9 cellular contexts compared by ENCODE assay signal in genomic region chr20:31708839-31709534, GRCh38. TPM values are rescaled to one million over a fixed set of nuclear protein-coding genes. Genes with fewer than 3 reads are reported as not detected.
DNase-seq lines count a peak whose midpoint lies in the region; ATAC-seq and TF ChIP-seq lines count a peak whose summit lies in the region.
"Had no signal": no experiment of that assay in that cellular context is flagged by ENCODE, and none has a peak within 500 bp of the region (broad histone marks: within the 10 kb centered on the region; RNA-seq: fewer than 3 reads in every experiment).

No MANE protein-coding gene starts in this region.

- H3K27me3 ChIP-seq in OCI-LY1 (ENCODE audit: insufficient read depth, low read length), result no peaks in the 10 kb centered on the region
- no peaks in the 10 kb centered on the region for H3K27me3 ChIP-seq in esophagus muscularis mucosa
- H3K27me3 ChIP-seq in thymus (ENCODE audit: control insufficient read depth, insufficient read depth), result no peaks in the 10 kb centered on the region

- no peak for ATAC-seq in activated T-cell treated with anti-CD3 and anti-CD28 coated beads, Interleukin-2, amount 50 U/mL, for 4 hours
- no peak for ATAC-seq in activated T-cell treated with anti-CD3 and anti-CD28 coated beads, Interleukin-2, amount 50 U/mL, for 72 hours (replicated peaks in 1 of 2)
- ATAC-seq in GM19324 (IDR thresholded peaks at IDR 0.05; ENCODE audit: low FRiP score, unreplicated experiment), result no peak
- ATAC-seq in HG03439 (IDR thresholded peaks at IDR 0.05; ENCODE audit: unreplicated experiment), result no peak
- ATAC-seq: Panc1 had no signal

- H3K27ac Mint-ChIP-seq in activated T-cell treated with anti-CD3 and anti-CD28 coated beads, Interleukin-2, amount 50 U/mL, for 72 hours, result no peak overlapping the region

- no peak for TF ChIP-seq POLR2A in esophagus muscularis mucosa (IDR thresholded peaks at IDR 0.05; ENCODE audit: low read depth)

- H3K4me1 Mint-ChIP-seq in activated T-cell treated with anti-CD3 and anti-CD28 coated beads, Interleukin-2, amount 50 U/mL, for 4 hours (ENCODE audit: low read depth), result peaks cover 82% of the 10 kb centered on the region
- peaks cover 91% of the 10 kb centered on the region for H3K4me1 Mint-ChIP-seq in activated T-cell treated with anti-CD3 and anti-CD28 coated beads, Interleukin-2, amount 50 U/mL, for 72 hours (ENCODE audit: low read depth)

- WGBS in esophagus muscularis mucosa, result 95% methylated on average over 10 of the region's 11 CpGs
- 88% methylated on average over 11 of the region's 11 CpGs for WGBS in thymus

- H4K20me1 ChIP-seq in OCI-LY1 (ENCODE audit: insufficient read depth, low read length), result no peaks in the 10 kb centered on the region

- H3K36me3 ChIP-seq in OCI-LY1 (ENCODE audit: insufficient read depth, low read length), result peaks cover 66% of the 10 kb centered on the region
- peaks cover 0 to 64% (median 38%) of the 10 kb centered on the region in 4 donors for H3K36me3 ChIP-seq in esophagus muscularis mucosa
- peaks cover 56% of the 10 kb centered on the region for H3K36me3 ChIP-seq in thymus (ENCODE audit: control insufficient read depth, insufficient read depth)

- H3F3A ChIP-seq in OCI-LY1 (ENCODE audit: insufficient read depth, low read length), result 0 out of 2 replicates have a peak, but pooled peaks cover 3% of the 10 kb centered on the region

- no peak overlapping the region for H3K4me3 ChIP-seq in OCI-LY1 (ENCODE audit: low read depth, low read length, poor library complexity, severe bottlenecking)
- H3K4me3 ChIP-seq in esophagus muscularis mucosa, result no peak overlapping the region
- peak overlapping the region; percentile 22 for H3K4me3 ChIP-seq in thymus (ENCODE audit: low read length)

- peaks cover 23% of the 10 kb centered on the region for H3K79me2 ChIP-seq in OCI-LY1 (ENCODE audit: insufficient read depth, low read length)

- no peak for DNase-seq in activated T-cell treated with anti-CD3 and anti-CD28 coated beads, Interleukin-2, amount 50 U/mL, for 4 hours
- no peak for DNase-seq in activated T-cell treated with anti-CD3 and anti-CD28 coated beads, Interleukin-2, amount 50 U/mL, for 72 hours
- DNase-seq in esophagus muscularis mucosa (ENCODE audit: extremely low spot score) (no peak), OCI-M2 (lab: John Stamatoyannopoulos, UW; ENCODE audit: unreplicated experiment) (no peak)

- H3K4me2 ChIP-seq in OCI-LY1 (ENCODE audit: low read length), result peak overlapping the region; percentile 29; the same call in 1 of the 2 replicates

- no peak overlapping the region; the same call in 1 of the 2 replicates for H3K9ac ChIP-seq in OCI-LY1 (ENCODE audit: low read length)

- H3K27ac ChIP-seq in OCI-LY1 (ENCODE audit: low read depth, low read length, poor library complexity, severe bottlenecking), result peak overlapping the region; percentile 96
- H3K27ac ChIP-seq in esophagus muscularis mucosa (replicated peaks in 1 of 4), result peak overlapping the region; percentile 41 to 93 (median 58)
- H3K27ac ChIP-seq in thymus (ENCODE audit: low read depth), result peak overlapping the region; percentile 89

- H3K4me1 ChIP-seq in OCI-LY1 (ENCODE audit: insufficient read depth, low read length, severe bottlenecking) (peaks cover 95% of the 10 kb centered on the region), esophagus muscularis mucosa (peaks cover 88 to 97% (median 94%) of the 10 kb centered on the region in 4 donors), thymus (ENCODE audit: control insufficient read depth, insufficient read depth, low read length) (peaks cover 86% of the 10 kb centered on the region)

- no peak for TF ChIP-seq EP300 in esophagus muscularis mucosa (IDR thresholded peaks at IDR 0.05)

- H3K9me3 ChIP-seq in OCI-LY1 (ENCODE audit: low read length) (no peaks in the 10 kb centered on the region), esophagus muscularis mucosa (no peaks in the 10 kb centered on the region), thymus (ENCODE audit: control insufficient read depth) (no peaks in the 10 kb centered on the region)

- TF ChIP-seq CTCF in OCI-LY1 (IDR thresholded peaks at IDR 0.05; ENCODE audit: low read length) (no peak; the same call in 1 of the 2 replicates), esophagus muscularis mucosa (IDR thresholded peaks at IDR 0.05) (no peak)

- peaks cover 58% of the 10 kb centered on the region for H3K36me3 Mint-ChIP-seq in activated T-cell treated with anti-CD3 and anti-CD28 coated beads, Interleukin-2, amount 50 U/mL, for 4 hours (ENCODE audit: insufficient read depth)
- H3K36me3 Mint-ChIP-seq in activated T-cell treated with anti-CD3 and anti-CD28 coated beads, Interleukin-2, amount 50 U/mL, for 72 hours (ENCODE audit: insufficient read depth in 2 of 2), result peaks cover 15 to 39% of the 10 kb centered on the region in 2 donors

- H3K9me3 Mint-ChIP-seq in activated T-cell treated with anti-CD3 and anti-CD28 coated beads, Interleukin-2, amount 50 U/mL, for 4 hours, result no peaks in the 10 kb centered on the region
- no peaks in the 10 kb centered on the region for H3K9me3 Mint-ChIP-seq in activated T-cell treated with anti-CD3 and anti-CD28 coated beads, Interleukin-2, amount 50 U/mL, for 72 hours

- H3K4me3 Mint-ChIP-seq in activated T-cell treated with anti-CD3 and anti-CD28 coated beads, Interleukin-2, amount 50 U/mL, for 4 hours, result peak overlapping the region; percentile 54
- peak overlapping the region in 1 of 2 donors; percentile 33 for H3K4me3 Mint-ChIP-seq in activated T-cell treated with anti-CD3 and anti-CD28 coated beads, Interleukin-2, amount 50 U/mL, for 72 hours

- no peaks in the 10 kb centered on the region for H3K27me3 Mint-ChIP-seq in activated T-cell treated with anti-CD3 and anti-CD28 coated beads, Interleukin-2, amount 50 U/mL, for 4 hours (ENCODE audit: low read depth)
- no peaks in the 10 kb centered on the region for H3K27me3 Mint-ChIP-seq in activated T-cell treated with anti-CD3 and anti-CD28 coated beads, Interleukin-2, amount 50 U/mL, for 72 hours (ENCODE audit: low read depth)

- H3K9me2 ChIP-seq in OCI-LY1 (ENCODE audit: low read depth, low read length), result no peaks in the 10 kb centered on the region

- intact Hi-C loops in esophagus muscularis mucosa (cut with DNase I), result loop anchor here (5.0 kb wide), 1 partner anchor 37 kb away; no protein-coding TSS in a partner anchor

- no peak overlapping the region for H2AFZ ChIP-seq in OCI-LY1 (ENCODE audit: low read length)

RNA-seq across cellular contexts. Expression of gene BCL2L1, which starts 13.7 kb away (rescaled TPM):
- 100 to 1,000 TPM; 237 to 274 (median 248) TPM for total RNA-seq in activated T-cell treated with anti-CD3 and anti-CD28 coated beads, Interleukin-2, amount 50 U/mL, for 4 hours
- total RNA-seq in activated T-cell treated with anti-CD3 and anti-CD28 coated beads, Interleukin-2, amount 50 U/mL, for 72 hours, result 100 to 1,000 TPM; 120 to 152 TPM
- 100 to 1,000 TPM in 3 of 4 donors, 10 to 100 TPM in 1; 94.3 to 181 (median 140) TPM for total RNA-seq in esophagus muscularis mucosa
- polyA plus RNA-seq in thymus, result 58.3 TPM

RNA-seq across cellular contexts. Expression of gene TPX2, which starts 30.1 kb away (rescaled TPM):
- total RNA-seq in activated T-cell treated with anti-CD3 and anti-CD28 coated beads, Interleukin-2, amount 50 U/mL, for 4 hours, result 1 to 10 TPM; 8.0 to 9.9 (median 9.3) TPM
- total RNA-seq in activated T-cell treated with anti-CD3 and anti-CD28 coated beads, Interleukin-2, amount 50 U/mL, for 72 hours, result 100 to 1,000 TPM; 114 to 132 TPM
- total RNA-seq in esophagus muscularis mucosa, result 1 to 10 TPM in 1 of 4 donors, under 1 TPM in 3; under 0.01 to 1.1 (median 0.38) TPM
- 8.2 TPM for polyA plus RNA-seq in thymus

Comparison
In these comparisons a context has a peak if more than half of its experiments do, and no peak if none do; other contexts are left out.
1. RNA of gene TPX2, which starts 30.1 kb away (total RNA-seq): 114 to 132 TPM in activated T-cell treated with anti-CD3 and anti-CD28 coated beads, Interleukin-2, amount 50 U/mL, for 72 hours; 8.0 to 9.9 TPM in activated T-cell treated with anti-CD3 and anti-CD28 coated beads, Interleukin-2, amount 50 U/mL, for 4 hours and under 0.01 to 1.1 TPM in esophagus muscularis mucosa; every median in the first group is over 10 times any median in the second.
2. Peak in every context shown above with its lines, with median percentiles within 50 percentile points of each other: H3K27ac ChIP-seq.